In genomic region chr1:153540394-153541361, GRCh38 we compare ENCODE assay signal across 9 cellular contexts. TPM values are rescaled to one million over a fixed set of nuclear protein-coding genes. Genes with fewer than 3 reads are reported as not detected.
A peak's percentile ranks its signal among the peaks of the same experiment; 100 is the strongest.
DNase-seq lines count a peak whose midpoint lies in the region; ATAC-seq, FAIRE-seq and TF ChIP-seq lines count a peak whose summit lies in the region.
"Had no signal": no experiment of that assay in that cellular context is flagged by ENCODE, and none has a peak within 500 bp of the region (broad histone marks: within the 10 kb centered on the region; RNA-seq: fewer than 3 reads in every experiment).

A gene with protein sequence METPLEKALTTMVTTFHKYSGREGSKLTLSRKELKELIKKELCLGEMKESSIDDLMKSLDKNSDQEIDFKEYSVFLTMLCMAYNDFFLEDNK (minus strand): TSS chr1:153540934. CDS start chr1:153540191, 743 bp downstream.

- H3K27ac Mint-ChIP-seq in neural progenitor cell, result peak within 1 kb of the TSS; percentile 16

- no peaks in the 10 kb centered on the region for H3K36me3 Mint-ChIP-seq in neural progenitor cell

- no peaks in the 10 kb centered on the region for H4K20me1 ChIP-seq in neural progenitor cell (ENCODE audit: low read depth)

- ATAC-seq in GM19328 (IDR thresholded peaks at IDR 0.05; ENCODE audit: unreplicated experiment), result no peak

- POLR2A ChIA-PET in RWPE1 (lab: Yijun Ruan, JAX; ENCODE audit: low non-redundant PET), result interaction anchor here (0.6 kb wide), 1 partner anchor 188 kb away, joined by 3 read pairs; no protein-coding TSS in a partner anchor

- H3K9me3 ChIP-seq in adipocyte (ENCODE audit: control insufficient read depth, low read length) (no peaks in the 10 kb centered on the region), neural progenitor cell (ENCODE audit: low read depth) (no peaks in the 10 kb centered on the region)

- H3K4me2 ChIP-seq in neural progenitor cell, result no peak within 1 kb of the TSS

- CTCF ChIA-PET in RWPE1 (lab: Yijun Ruan, JAX), result interaction anchor here (0.5 kb wide), 1 partner anchor 493 kb away, joined by 3 read pairs; no protein-coding TSS in a partner anchor

- H3K4me1 ChIP-seq in adipocyte (ENCODE audit: control insufficient read depth, insufficient read depth, low read length) (peaks cover 53% of the 10 kb centered on the region), neural progenitor cell (peaks cover 18% of the 10 kb centered on the region)

- peak within 1 kb of the TSS; percentile 96 for H3K27ac ChIP-seq in RWPE1
- no peak within 1 kb of the TSS for H3K27ac ChIP-seq in neural progenitor cell

- DNase-seq in GM12891 (ENCODE audit: insufficient read length, low spot score) (no peak), RWPE1 (ENCODE audit: low spot score) (no peak), adipocyte (ENCODE audit: low read depth) (peak; percentile 55), neural progenitor cell (ENCODE audit: low spot score) (peak; percentile 1), foreskin melanocyte (no peak), COLO668 (lab: John Stamatoyannopoulos, UW; ENCODE audit: unreplicated experiment) (no peak), cerebellar cortex (ENCODE audit: low spot score) (no peak)

- no peak for TF ChIP-seq CTCF in RWPE1 (conservative IDR thresholded peaks at IDR 0.05; ENCODE audit: low read depth)
- TF ChIP-seq CTCF in neural progenitor cell (IDR thresholded peaks at IDR 0.05), result no peak

- no peak within 1 kb of the TSS for H2AFZ ChIP-seq in neural progenitor cell (replicated peaks)

- H3K27me3 Mint-ChIP-seq in neural progenitor cell (ENCODE audit: insufficient read depth, low read depth), result peaks cover 10% of the 10 kb centered on the region

- peaks cover 5% of the 10 kb centered on the region for H3K9me3 Mint-ChIP-seq in neural progenitor cell

- H3K79me2 ChIP-seq in neural progenitor cell (ENCODE audit: low read depth), result no peaks in the 10 kb centered on the region

- H3K36me3 ChIP-seq in adipocyte (ENCODE audit: control insufficient read depth, insufficient read depth, low read length, severe bottlenecking), result peaks cover 19% of the 10 kb centered on the region
- H3K36me3 ChIP-seq in neural progenitor cell, result no peaks in the 10 kb centered on the region

- H3K27me3 ChIP-seq in adipocyte (replicated peaks; ENCODE audit: control insufficient read depth, insufficient read depth, low read length), result no peaks in the 10 kb centered on the region
- H3K27me3 ChIP-seq in neural progenitor cell, result no peaks in the 10 kb centered on the region
- H3K27me3 ChIP-seq: dorsolateral prefrontal cortex had no signal

- peaks cover 4% of the 10 kb centered on the region for H3F3A ChIP-seq in neural progenitor cell (ENCODE audit: low read depth)

- H3K9ac ChIP-seq in adipocyte (ENCODE audit: low read length), result peak within 1 kb of the TSS; percentile 27
- H3K9ac ChIP-seq in neural progenitor cell, result no peak within 1 kb of the TSS

- FAIRE-seq in GM12891 (lab: Jason Lieb, UNC), result no peak

- H3K4me3 ChIP-seq in adipocyte (ENCODE audit: low read length), result no peak within 1 kb of the TSS
- H3K4me3 ChIP-seq in neural progenitor cell, result no peak within 1 kb of the TSS
- H3K4me3 ChIP-seq: dorsolateral prefrontal cortex had no signal

- TF ChIP-seq POLR2A in GM12891 (IDR thresholded peaks at IDR 0.05; ENCODE audit: low read depth, low read length), result no peak

- H3K4me3 Mint-ChIP-seq in neural progenitor cell, result no peak within 1 kb of the TSS

- H3K4me1 Mint-ChIP-seq in neural progenitor cell, result peaks cover 45% of the 10 kb centered on the region

TF ChIP-seq in GM12891, 5 proteins besides CTCF, POLR2A, EP300 and RAD21:
- TF ChIP-seq POU2F2 (IDR thresholded peaks at IDR 0.05; ENCODE audit: low read depth, low read length) (no peak), PAX5 (IDR thresholded peaks at IDR 0.05; ENCODE audit: insufficient read depth, low read length, severe bottlenecking) (no peak), TAF1 (IDR thresholded peaks at IDR 0.05; ENCODE audit: low read depth, low read length) (no peak), SPI1 (IDR thresholded peaks at IDR 0.05; ENCODE audit: low read depth, low read length) (peak; percentile 83)

RNA-seq across cellular contexts. Expression of the gene that starts here (rescaled TPM):
- 0.47 TPM for polyA plus RNA-seq in GM12891 (2012; ENCODE audit: low read depth, missing spikeins)
- total RNA-seq in neural progenitor cell (ENCODE audit: low replicate concordance), result not detected in 2 replicates

Comparison
In these comparisons a context has a peak if more than half of its experiments do, and no peak if none do; other contexts are left out.
1. Peak in DNase-seq in neural progenitor cell; RNA of the gene not detected or under 1 TPM.